Comparison of ENCODE assay signal across 22 cellular contexts in genomic region chr2:105238664-105239240, GRCh38. TPM values are rescaled to one million over a fixed set of nuclear protein-coding genes. Genes with fewer than 3 reads are reported as not detected.
DNase-seq lines count a peak whose midpoint lies in the region; ATAC-seq, FAIRE-seq and TF ChIP-seq lines count a peak whose summit lies in the region.
"Had no signal": no experiment of that assay in that cellular context is flagged by ENCODE, and none has a peak within 500 bp of the region (broad histone marks: within the 10 kb centered on the region; RNA-seq: fewer than 3 reads in every experiment).

No MANE protein-coding gene starts in this region.

- peak overlapping the region; percentile 97; the same call in 1 of the 2 replicates for H2BK15ac ChIP-seq in H1 (ENCODE audit: low read length)

- H2AK5ac ChIP-seq in H1 (ENCODE audit: low read depth, low read length): no peak overlapping the region

- TF ChIP-seq RAD21 in H1 (IDR thresholded peaks at IDR 0.05 in 1 of 2, conservative IDR thresholded peaks at IDR 0.05 in 1 of 2; ENCODE audit: low read depth in 2 of 2, low read length in 2 of 2): no peak

- no peak for TF ChIP-seq EP300 in H1 (IDR thresholded peaks at IDR 0.05; ENCODE audit: borderline replicate concordance in 1 of 2, low read depth in 2 of 2, low read length in 2 of 2)

- H3K4me2 ChIP-seq in BLaER1 treated with 17β-estradiol and CSF1 and Interleukin-3, amounts not matched to agents 10 nM and 100 nM: peak overlapping the region in 10 of 11 experiments; percentile 8 to 46 (median 28); a peak in 16 of 22 replicates
- H3K4me2 ChIP-seq in Loucy (ENCODE audit: low read depth, low read length, poor library complexity, severe bottlenecking): no peak overlapping the region
- H3K4me2 ChIP-seq in H1 (ENCODE audit: insufficient read depth in 1 of 2, low read depth in 2 of 2, low read length in 2 of 2): no peak overlapping the region
- H3K4me2 ChIP-seq: BLaER1 had no signal

- WGBS in H1 (ENCODE audit: extremely low coverage in 1 of 2, insufficient coverage in 1 of 2, insufficient read length in 1 of 2, insufficient replicate concordance in 2 of 2, low coverage in 1 of 2, low lambda C conversion rate in 2 of 2, missing lambda C conversion rate in 1 of 2), 2 experiments: 96% methylated on average over 14 of the region's 14 CpGs; no CpG with 5 or more reads in 1 of the 2 experiments

- H3K23ac ChIP-seq in H1 (ENCODE audit: insufficient read length): no peak overlapping the region

- H3K14ac ChIP-seq in H1 (ENCODE audit: insufficient read length): no peak overlapping the region

- no peak overlapping the region for H4K8ac ChIP-seq in H1 (ENCODE audit: extremely low read depth, insufficient read depth, low read length)

- no peaks in the 10 kb centered on the region for H3K9me2 ChIP-seq in Loucy (replicated peaks; ENCODE audit: low read depth, low read length)

- TF ChIP-seq POLR2A in H1 (IDR thresholded peaks at IDR 0.05; ENCODE audit: control extremely low read depth in 1 of 2, low read depth in 2 of 2, low read length in 2 of 2): no peak

- no peaks in the 10 kb centered on the region for H3K79me2 ChIP-seq in Loucy (ENCODE audit: insufficient read depth, low read length)
- no peaks in the 10 kb centered on the region for H3K79me2 ChIP-seq in H1 (ENCODE audit: control insufficient read depth in 1 of 2, insufficient read depth in 2 of 2, low read length in 2 of 2)

- H4K20me1 ChIP-seq in BLaER1 treated with 17β-estradiol and CSF1 and Interleukin-3, amounts not matched to agents 10 nM and 100 nM: 0 out of 22 replicates have a peak, but pooled peaks cover 0 to 12% (median 0%) of the 10 kb centered on the region in 11 experiments
- H4K20me1 ChIP-seq in Loucy (ENCODE audit: insufficient read depth, low read length, poor library complexity, severe bottlenecking) (no peaks in the 10 kb centered on the region), H1 (replicated peaks in 1 of 2; ENCODE audit: control insufficient read depth in 1 of 2, insufficient read depth in 2 of 2, low read length in 2 of 2) (no peaks in the 10 kb centered on the region)
- H4K20me1 ChIP-seq: BLaER1 had no signal

- no peak overlapping the region for H3K56ac ChIP-seq in H1 (replicated peaks; ENCODE audit: insufficient read length, low read depth, low read length)

- H3K23me2 ChIP-seq in H1 (ENCODE audit: low read depth, low read length): no peaks in the 10 kb centered on the region

- CTCF ChIA-PET in H1 (lab: Charles Lee; ENCODE audit: partially characterized antibody): interaction anchor here (0.6 to 16.9 kb wide), 20 partner anchors 9 to 845 kb away, joined by 3 to 541 read pairs (median 4); no protein-coding TSS in a partner anchor

- no peak overlapping the region for H2BK120ac ChIP-seq in H1 (replicated peaks; ENCODE audit: low read depth, low read length)

- no peaks in the 10 kb centered on the region for H3K36me3 ChIP-seq in BLaER1 treated with 17β-estradiol and CSF1 and Interleukin-3, amounts not matched to agents 10 nM and 100 nM
- H3K36me3 ChIP-seq in Loucy (ENCODE audit: insufficient read depth, low read length): no peaks in the 10 kb centered on the region
- H3K36me3 ChIP-seq in H1 (ENCODE audit: control insufficient read depth in 2 of 4, insufficient read depth in 4 of 4, low read length in 3 of 4): no peaks in the 10 kb centered on the region
- H3K36me3 ChIP-seq: BLaER1, spleen had no signal

- peaks cover 6 to 18% (median 10%) of the 10 kb centered on the region in 10 experiments; a peak in 18 of 20 replicates for H3K4me1 ChIP-seq in BLaER1 treated with 17β-estradiol and CSF1 and Interleukin-3, amounts not matched to agents 10 nM and 100 nM
- peaks cover 5% of the 10 kb centered on the region for H3K4me1 ChIP-seq in Loucy (ENCODE audit: insufficient read depth, low read length, poor library complexity, severe bottlenecking)
- peaks cover 0 to 4% (median under 1%) of the 10 kb centered on the region in 4 experiments; a peak in 3 of 7 replicates for H3K4me1 ChIP-seq in H1 (replicated peaks in 1 of 4; ENCODE audit: control insufficient read depth in 3 of 4, insufficient read depth in 4 of 4, low read length in 3 of 4)

- H3K4ac ChIP-seq in H1 (replicated peaks; ENCODE audit: insufficient read length, low read depth, low read length): no peak overlapping the region

- H2AFZ ChIP-seq in Loucy (ENCODE audit: low read length): peak overlapping the region; percentile 12; the same call in 1 of the 2 replicates
- peak overlapping the region; percentile 48; the same call in 1 of the 2 replicates for H2AFZ ChIP-seq in H1 (ENCODE audit: low read length)

- no peak for ATAC-seq in GM18520 (IDR thresholded peaks at IDR 0.05; ENCODE audit: unreplicated experiment)
- no peak for ATAC-seq in HG03469 (IDR thresholded peaks at IDR 0.05; ENCODE audit: unreplicated experiment)

- no peak overlapping the region for H2BK5ac ChIP-seq in H1 (ENCODE audit: low read depth, low read length)

- no peaks in the 10 kb centered on the region for H3K9me3 ChIP-seq in BLaER1 treated with 17β-estradiol and CSF1 and Interleukin-3, amounts not matched to agents 10 nM and 100 nM (replicated peaks in 1 of 11)
- H3K9me3 ChIP-seq in Loucy (ENCODE audit: insufficient read depth, low read depth, low read length): no peaks in the 10 kb centered on the region
- no peaks in the 10 kb centered on the region; a peak in 1 of 4 replicates for H3K9me3 ChIP-seq in H1 (ENCODE audit: insufficient read depth in 2 of 2, low read depth in 1 of 2, low read length in 1 of 2)
- H3K9me3 ChIP-seq: BLaER1, spleen had no signal

- no peak overlapping the region for H4K5ac ChIP-seq in H1 (ENCODE audit: insufficient read length, low read depth, low read length)

- DNase-seq in H1 (ENCODE audit: low read depth in 1 of 2, low spot score in 2 of 2) (no peak), mesenteric fat pad (ENCODE audit: low spot score) (peak; percentile 8), T1000 (lab: John Stamatoyannopoulos, UW) (no peak), AG20443 (ENCODE audit: low spot score) (no peak)

- FAIRE-seq in H1 (lab: Jason Lieb, UNC): no peak
- FAIRE-seq: endometrium, GM19239 had no signal

- H4K91ac ChIP-seq in H1 (replicated peaks; ENCODE audit: insufficient read length, low read length): peak overlapping the region; percentile 45

- peak overlapping the region; percentile 52; the same call in 1 of the 2 replicates for H2BK12ac ChIP-seq in H1 (ENCODE audit: low read depth, low read length)

- no peaks in the 10 kb centered on the region for H3K27me3 ChIP-seq in BLaER1 treated with 17β-estradiol and CSF1 and Interleukin-3, amounts not matched to agents 10 nM and 100 nM
- H3K27me3 ChIP-seq in Loucy (ENCODE audit: insufficient read depth, low read length, poor library complexity, severe bottlenecking) (no peaks in the 10 kb centered on the region), H1 (replicated peaks in 1 of 4; ENCODE audit: control insufficient read depth in 3 of 4, extremely low read depth in 1 of 4, insufficient read depth in 3 of 4, low read length in 3 of 4) (no peaks in the 10 kb centered on the region; a peak in 1 of 7 replicates)
- H3K27me3 ChIP-seq: BLaER1 had no signal

- no peak overlapping the region for H3K27ac ChIP-seq in BLaER1 treated with 17β-estradiol and CSF1 and Interleukin-3, amounts not matched to agents 10 nM and 100 nM
- H3K27ac ChIP-seq in H1 (ENCODE audit: low read depth, low read length): no peak overlapping the region
- H3K27ac ChIP-seq: BLaER1, SK-N-MC had no signal

- TF ChIP-seq CTCF in Loucy (conservative IDR thresholded peaks at IDR 0.05; ENCODE audit: low read length) (no peak), H1 (IDR thresholded peaks at IDR 0.05; ENCODE audit: control extremely low read depth in 1 of 3, insufficient read depth in 1 of 3, low read depth in 1 of 3, low read length in 3 of 3) (no peak)

- no peaks in the 10 kb centered on the region for H3F3A ChIP-seq in Loucy (ENCODE audit: low read depth)

- no peaks in the 10 kb centered on the region for H3K79me1 ChIP-seq in H1 (ENCODE audit: low read depth, low read length)

- POLR2A ChIA-PET in H1 (lab: Charles Lee; ENCODE audit: partially characterized antibody): interaction anchor here (1.1 kb wide), 1 partner anchor 10 kb away, joined by 4 read pairs; no protein-coding TSS in a partner anchor

- peak overlapping the region in 1 of 11 experiments; percentile 28; a peak in 1 of 22 replicates for H3K9ac ChIP-seq in BLaER1 treated with 17β-estradiol and CSF1 and Interleukin-3, amounts not matched to agents 10 nM and 100 nM
- no peak overlapping the region for H3K9ac ChIP-seq in Loucy (ENCODE audit: low read depth, low read length, poor library complexity, severe bottlenecking)
- no peak overlapping the region; a peak in 1 of 7 replicates for H3K9ac ChIP-seq in H1 (replicated peaks in 1 of 4; ENCODE audit: extremely low read depth in 1 of 4, low read depth in 3 of 4, low read length in 3 of 4)
- H3K9ac ChIP-seq: BLaER1 had no signal

- H3K4me3 ChIP-seq in BLaER1 treated with 17β-estradiol and CSF1 and Interleukin-3, amounts not matched to agents 10 nM and 100 nM: no peak overlapping the region
- H3K4me3 ChIP-seq in Loucy (ENCODE audit: low read length, poor library complexity, severe bottlenecking): no peak overlapping the region
- no peak overlapping the region for H3K4me3 ChIP-seq in H1 (ENCODE audit: extremely low read depth in 1 of 4, insufficient read depth in 2 of 4, low read depth in 3 of 4, low read length in 4 of 4)
- H3K4me3 ChIP-seq: BLaER1, spleen had no signal

- H2BK20ac ChIP-seq in H1 (ENCODE audit: low read length): 0 out of 2 replicates have a peak overlapping the region, but pooled peaks have one; percentile 25

- no peak overlapping the region for H3K18ac ChIP-seq in H1 (ENCODE audit: extremely low read depth, low read length)

TF ChIP-seq in H1, 55 proteins besides CTCF, POLR2A, EP300 and RAD21 (continues in another document):
- TF ChIP-seq EGR1 (IDR thresholded peaks at IDR 0.05; ENCODE audit: borderline replicate concordance, low read depth, low read length): no peak
- TF ChIP-seq SP2 (IDR thresholded peaks at IDR 0.05; ENCODE audit: low read length): no peak
- no peak for TF ChIP-seq BCL11A (IDR thresholded peaks at IDR 0.05; ENCODE audit: low read depth in 2 of 2, low read length in 2 of 2)
- no peak for TF ChIP-seq BACH1 (IDR thresholded peaks at IDR 0.05; ENCODE audit: low read length)

RNA-seq across cellular contexts. Expression of gene GPR45, which starts 2.8 kb away (rescaled TPM):
- not detected in 2 replicates for total RNA-seq in H1 (2021; fragmentation: NEBNext Ultra II Directional; extraction: Animal tissue kit (Norgen Biotek cat#: 25700))
- polyA plus RNA-seq in H1 (2011; rRNA removed): 0.21 TPM in 1 of 2 replicates, not detected in the other
- 0.13 TPM for polyA plus RNA-seq in H1 (2011; cell fraction: cytosol; rRNA removed)
- 0.09 TPM for polyA plus RNA-seq in H1 (2011; cell fraction: nucleus; rRNA removed)
- 0.19 TPM in 1 of 4 replicates, not detected in the others for polyA plus RNA-seq in H1 (2012, experiment 1 of 2)
- not detected for polyA plus RNA-seq in H1 (2012, experiment 2 of 2)
- polyA plus RNA-seq in H1 (2013, experiment 1 of 2): 0.18 TPM
- polyA plus RNA-seq in H1 (2013, experiment 2 of 2): 0.22 TPM
- not detected in 2 replicates for polyA minus RNA-seq in H1 (2011; rRNA and poly(A)+ RNA removed)
- polyA minus RNA-seq in H1 (2011; cell fraction: cytosol; rRNA and poly(A)+ RNA removed): not detected
- polyA minus RNA-seq in H1 (2011; cell fraction: nucleus; rRNA and poly(A)+ RNA removed): not detected
- not detected for total RNA-seq in mesenteric fat pad
- total RNA-seq: A673; activated T-helper 17 cell treated with anti-CD3 and anti-CD28 coated beads, Interleukin-2, amount 50 U/mL, for 72 hours; Calu3; HFFc6; HT1080; kidney epithelial cell; lung microvascular endothelial cell; osteoblast; spleen; ureter had no signal
- polyA plus RNA-seq: spleen had no signal

Comparison
In these comparisons a context has a peak if more than half of its experiments do, and no peak if none do; other contexts are left out.
1. H3K4me2 ChIP-seq: peak in BLaER1 treated with 17β-estradiol and CSF1 and Interleukin-3, amounts not matched to agents 10 nM and 100 nM (10 of 11); none in Loucy (single experiment) and H1 (0 of 2).